ENCODE assay signal across 11 cellular contexts in the genomic region with DNA sequence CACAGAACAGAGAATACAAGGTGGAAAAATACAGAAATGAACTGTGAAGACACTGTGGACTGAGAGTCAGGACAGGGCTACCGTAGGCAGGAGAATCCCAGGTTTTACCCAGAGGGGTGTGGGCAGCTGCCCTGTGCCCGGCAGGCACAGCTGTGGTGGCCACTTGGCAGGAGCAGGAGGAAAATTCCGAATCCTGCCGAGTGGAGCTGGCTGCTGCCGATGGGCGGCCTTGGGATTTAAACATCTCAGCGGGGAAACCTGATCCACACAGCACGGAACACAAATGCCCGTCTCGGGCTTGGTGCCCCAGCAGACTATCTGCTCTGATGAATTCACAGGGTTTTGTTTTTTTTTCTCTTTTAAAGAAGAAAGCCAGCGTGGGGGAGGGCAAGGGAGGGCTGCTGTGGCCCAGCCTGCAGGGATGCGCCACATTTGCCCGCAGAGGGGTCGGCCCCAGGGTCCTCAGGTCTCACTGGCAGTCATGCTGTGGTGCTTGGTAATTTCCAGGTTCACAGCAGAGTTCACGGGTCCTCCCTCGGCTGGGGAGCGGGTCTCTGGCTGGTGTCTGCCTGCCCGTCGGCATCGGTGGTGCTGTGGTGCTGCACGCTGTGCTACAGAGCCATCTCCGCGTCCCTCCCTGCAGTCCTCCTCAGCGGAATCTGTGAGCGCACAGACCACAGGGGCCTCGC. TPM values are rescaled to one million over a fixed set of nuclear protein-coding genes. Genes with fewer than 3 reads are reported as not detected.
DNase-seq lines count a peak whose midpoint lies in the region; ATAC-seq and TF ChIP-seq lines count a peak whose summit lies in the region.
"Had no signal": no experiment of that assay in that cellular context is flagged by ENCODE, and none has a peak within 500 bp of the region (broad histone marks: within the 10 kb centered on the region; RNA-seq: fewer than 3 reads in every experiment).

No MANE protein-coding gene starts in this region.

- no peaks in the 10 kb centered on the region for H3K9me3 ChIP-seq in lower lobe of right lung
- H3K9me3 ChIP-seq: neutrophil had no signal

- peak overlapping the region; percentile 17 to 78 for H3K4me3 Mint-ChIP-seq in activated T-cell treated with anti-CD3 and anti-CD28 coated beads, Interleukin-2, amount 50 U/mL, for 72 hours

- peaks cover 17% of the 10 kb centered on the region for H3K36me3 ChIP-seq in lower lobe of right lung

- H3K27ac Mint-ChIP-seq in activated T-cell treated with anti-CD3 and anti-CD28 coated beads, Interleukin-2, amount 50 U/mL, for 72 hours: no peak overlapping the region
- peak overlapping the region; percentile 65 to 97 for H3K27ac Mint-ChIP-seq in activated naive CD4-positive, alpha-beta T cell treated with anti-CD3 and anti-CD28 coated beads, Interleukin-2, amount 50 U/mL, for 72 hours

- no peaks in the 10 kb centered on the region for H3K27me3 Mint-ChIP-seq in activated T-cell treated with anti-CD3 and anti-CD28 coated beads, Interleukin-2, amount 50 U/mL, for 72 hours (ENCODE audit: low read depth)

- no peaks in the 10 kb centered on the region for H3K36me3 Mint-ChIP-seq in activated T-cell treated with anti-CD3 and anti-CD28 coated beads, Interleukin-2, amount 50 U/mL, for 72 hours (ENCODE audit: insufficient read depth in 2 of 2)
- H3K36me3 Mint-ChIP-seq in activated naive CD4-positive, alpha-beta T cell treated with anti-CD3 and anti-CD28 coated beads, Interleukin-2, amount 50 U/mL, for 72 hours: no peaks in the 10 kb centered on the region

- no peaks in the 10 kb centered on the region for H3K9me3 Mint-ChIP-seq in activated T-cell treated with anti-CD3 and anti-CD28 coated beads, Interleukin-2, amount 50 U/mL, for 72 hours
- H3K9me3 Mint-ChIP-seq in activated naive CD4-positive, alpha-beta T cell treated with anti-CD3 and anti-CD28 coated beads, Interleukin-2, amount 50 U/mL, for 72 hours: no peaks in the 10 kb centered on the region

- no peak overlapping the region for H3K4me3 ChIP-seq in lower lobe of right lung

- H3K4me1 ChIP-seq in lower lobe of right lung: peaks cover 93% of the 10 kb centered on the region

- ATAC-seq in activated T-cell treated with anti-CD3 and anti-CD28 coated beads, Interleukin-2, amount 50 U/mL, for 72 hours (replicated peaks in 1 of 2): no peak
- ATAC-seq in activated naive CD4-positive, alpha-beta T cell treated with anti-CD3 and anti-CD28 coated beads, Interleukin-2, amount 50 U/mL, for 72 hours: no peak
- ATAC-seq in lower lobe of right lung: no peak
- ATAC-seq in HG02571 (IDR thresholded peaks at IDR 0.05; ENCODE audit: unreplicated experiment): no peak

- no peak for TF ChIP-seq CTCF in lower lobe of right lung (IDR thresholded peaks at IDR 0.05)

- peaks cover 71% of the 10 kb centered on the region for H3K4me1 Mint-ChIP-seq in activated T-cell treated with anti-CD3 and anti-CD28 coated beads, Interleukin-2, amount 50 U/mL, for 72 hours (ENCODE audit: low read depth)

- intact Hi-C loops in lower lobe of right lung (cut with DNase I): no loop called here

- H3K27ac ChIP-seq in lower lobe of right lung (peak overlapping the region; percentile 85), temporal lobe (ENCODE audit: low read depth, low read length) (peak overlapping the region; percentile 95)

- no peaks in the 10 kb centered on the region for H3K27me3 ChIP-seq in lower lobe of right lung (ENCODE audit: low read depth)
- H3K27me3 ChIP-seq: neutrophil had no signal

- no peak for DNase-seq in activated T-cell treated with anti-CD3 and anti-CD28 coated beads, Interleukin-2, amount 50 U/mL, for 72 hours
- DNase-seq in activated T-cell treated with anti-CD3 and anti-CD28 coated beads, Interleukin-2, amount 50 U/mL, for 1 hour: no peak
- no peak for DNase-seq in activated naive CD4-positive, alpha-beta T cell treated with anti-CD3 and anti-CD28 coated beads, Interleukin-2, amount 50 U/mL, for 72 hours (ENCODE audit: low spot score in 2 of 2)
- DNase-seq in lower lobe of right lung (no peak), NCI-H2196 (lab: John Stamatoyannopoulos, UW; ENCODE audit: unreplicated experiment) (no peak), kidney tubule cell (ENCODE audit: low spot score) (no peak)
- DNase-seq: AML-193, NCI-H226 had no signal

RNA-seq across cellular contexts. Expression of a gene that starts 28.0 kb away (rescaled TPM):
- total RNA-seq in activated T-cell treated with anti-CD3 and anti-CD28 coated beads, Interleukin-2, amount 50 U/mL, for 72 hours: 10 to 100 TPM in 1 of 2 donors, 1 to 10 TPM in 1; 9.7 to 10.3 TPM
- total RNA-seq in activated naive CD4-positive, alpha-beta T cell treated with anti-CD3 and anti-CD28 coated beads, Interleukin-2, amount 50 U/mL, for 72 hours: 10 to 100 TPM; 18.4 to 22.0 TPM
- total RNA-seq in lower lobe of right lung (41.2 TPM), temporal lobe (7.6 TPM)

RNA-seq across cellular contexts. Expression of a gene that starts 29.0 kb away (rescaled TPM):
- 10 to 100 TPM; 40.6 TPM for total RNA-seq in activated T-cell treated with anti-CD3 and anti-CD28 coated beads, Interleukin-2, amount 50 U/mL, for 72 hours
- total RNA-seq in activated naive CD4-positive, alpha-beta T cell treated with anti-CD3 and anti-CD28 coated beads, Interleukin-2, amount 50 U/mL, for 72 hours: 10 to 100 TPM; 40.9 to 53.4 TPM
- 44.3 TPM for total RNA-seq in lower lobe of right lung
- total RNA-seq in temporal lobe: 25.8 TPM

RNA-seq across cellular contexts. Expression of a gene that starts 31.1 kb away (rescaled TPM):
- total RNA-seq in activated T-cell treated with anti-CD3 and anti-CD28 coated beads, Interleukin-2, amount 50 U/mL, for 72 hours: 10 to 100 TPM; 74.0 to 79.7 TPM
- 10 to 100 TPM; 67.1 to 93.6 TPM for total RNA-seq in activated naive CD4-positive, alpha-beta T cell treated with anti-CD3 and anti-CD28 coated beads, Interleukin-2, amount 50 U/mL, for 72 hours
- 7.2 TPM for total RNA-seq in lower lobe of right lung
- total RNA-seq in temporal lobe: 5.4 TPM

RNA-seq across cellular contexts. Expression of a gene that starts 32.7 kb away (rescaled TPM):
- 10 to 100 TPM in 1 of 2 donors, 1 to 10 TPM in 1; 8.3 to 10.0 TPM for total RNA-seq in activated T-cell treated with anti-CD3 and anti-CD28 coated beads, Interleukin-2, amount 50 U/mL, for 72 hours
- total RNA-seq in activated naive CD4-positive, alpha-beta T cell treated with anti-CD3 and anti-CD28 coated beads, Interleukin-2, amount 50 U/mL, for 72 hours: 10 to 100 TPM; 17.4 to 22.3 TPM
- total RNA-seq in lower lobe of right lung (11.8 TPM), temporal lobe (0.98 TPM)
